In genomic region chr10:27448926-27449325, GRCh38 we compare ENCODE assay signal across 14 cellular contexts. TPM values are rescaled to one million over a fixed set of nuclear protein-coding genes. Genes with fewer than 3 reads are reported as not detected.
A peak's percentile ranks its signal among the peaks of the same experiment; 100 is the strongest.
DNase-seq lines count a peak whose midpoint lies in the region; ATAC-seq and TF ChIP-seq lines count a peak whose summit lies in the region.
"Had no signal": no experiment of that assay in that cellular context is flagged by ENCODE, and none has a peak within 500 bp of the region (broad histone marks: within the 10 kb centered on the region; RNA-seq: fewer than 3 reads in every experiment).

No MANE protein-coding gene starts in this region.

- in situ Hi-C loops in GM23248 (cut with MboI): no loop called here

- H3K4me1 ChIP-seq in GM23248 (ENCODE audit: insufficient read depth): peaks cover 6% of the 10 kb centered on the region; the same call in 1 of the 2 replicates
- no peaks in the 10 kb centered on the region for H3K4me1 ChIP-seq in trophoblast cell (ENCODE audit: control insufficient read depth in 1 of 2, insufficient read depth in 2 of 2, low read length in 2 of 2)
- no peaks in the 10 kb centered on the region for H3K4me1 ChIP-seq in mucosa of descending colon (ENCODE audit: low read depth)

- H3K79me2 ChIP-seq in GM23248 (ENCODE audit: insufficient read depth): no peaks in the 10 kb centered on the region
- H3K79me2 ChIP-seq in trophoblast cell (ENCODE audit: control insufficient read depth, insufficient read depth, low read length, poor library complexity): no peaks in the 10 kb centered on the region

- DNase-seq in GM23248 (peak; percentile 82), NB4 (ENCODE audit: low read depth) (peak; percentile 52), choroid plexus epithelial cell (ENCODE audit: low read depth) (peak; percentile 28), trophoblast cell (peak; percentile 52 to 69), D341Med (ENCODE audit: low spot score) (no peak), NCI-H1048 (lab: John Stamatoyannopoulos, UW) (no peak), mucosa of descending colon (no peak)
- no peak for DNase-seq in naive thymus-derived CD8-positive, alpha-beta T cell
- DNase-seq: activated CD4-positive, alpha-beta T cell treated with anti-CD3 and anti-CD28 coated beads, Interleukin-2, amount 10 ng/mL, durations not matched to agents 24 days and 14 days; activated gamma-delta T cell; dorsolateral prefrontal cortex; NCI-H2081 treated with DMSO at 0.1 percent for 48 hours had no signal

- H3K9me3 Mint-ChIP-seq in naive thymus-derived CD8-positive, alpha-beta T cell: no peaks in the 10 kb centered on the region
- H3K9me3 Mint-ChIP-seq: natural killer cell treated with Interleukin-12 subunit alpha and Interleukin-12 subunit beta and Interleukin-15 and Interleukin-18, amount 100 ng/mL, for 72 hours had no signal

- H4K8ac ChIP-seq in trophoblast cell (ENCODE audit: low read depth, low read length): no peak overlapping the region

- 70 to 73% methylated on average over 2 of the region's 2 CpGs for whole genome bisulfite sequencing in GM23248 (ENCODE audit: low coverage in 1 of 2, low lambda C conversion rate in 2 of 2, missing lambda C conversion rate in 2 of 2), 2 experiments
- no CpG with 5 or more reads among the region's 2 CpGs for WGBS in trophoblast cell (ENCODE audit: extremely low coverage, insufficient coverage, insufficient read length)

- no peaks in the 10 kb centered on the region for H3K27me3 Mint-ChIP-seq in naive thymus-derived CD8-positive, alpha-beta T cell

- peaks cover 5 to 19% (median 14%) of the 10 kb centered on the region in 4 donors for H3K4me1 Mint-ChIP-seq in naive thymus-derived CD8-positive, alpha-beta T cell

- TF ChIP-seq POLR2A in NB4 (IDR thresholded peaks at IDR 0.05; ENCODE audit: extremely low read depth, insufficient read length): no peak

- H3K27ac ChIP-seq in GM23248: no peak overlapping the region
- no peak overlapping the region for H3K27ac ChIP-seq in trophoblast cell (ENCODE audit: low read depth, low read length)
- H3K27ac ChIP-seq: dorsolateral prefrontal cortex had no signal

- no peak overlapping the region for H3K18ac ChIP-seq in trophoblast cell (ENCODE audit: low read length)

- no peak overlapping the region for H2BK120ac ChIP-seq in trophoblast cell (ENCODE audit: insufficient read depth, low read length, poor library complexity)

- H3K23ac ChIP-seq in trophoblast cell (ENCODE audit: low read length): no peak overlapping the region

- H2AK5ac ChIP-seq in trophoblast cell (ENCODE audit: low read length): no peak overlapping the region

- no peaks in the 10 kb centered on the region for H3K9me3 ChIP-seq in GM23248 (ENCODE audit: low read depth)
- H3K9me3 ChIP-seq in trophoblast cell (ENCODE audit: insufficient read depth, low read depth, low read length): no peaks in the 10 kb centered on the region
- H3K9me3 ChIP-seq in mucosa of descending colon: no peaks in the 10 kb centered on the region

- H3K4me3 Mint-ChIP-seq in naive thymus-derived CD8-positive, alpha-beta T cell: no peak overlapping the region
- H3K4me3 Mint-ChIP-seq: activated CD4-positive, alpha-beta T cell treated with anti-CD3 and anti-CD28 coated beads, Interleukin-2, amount 10 ng/mL, durations not matched to agents 24 days and 14 days; natural killer cell treated with Interleukin-12 subunit alpha and Interleukin-12 subunit beta and Interleukin-15 and Interleukin-18, amount 100 ng/mL, for 72 hours had no signal

- H3K36me3 ChIP-seq in GM23248 (ENCODE audit: low read depth) (no peaks in the 10 kb centered on the region), trophoblast cell (ENCODE audit: control insufficient read depth in 1 of 2, insufficient read depth in 2 of 2, low read length in 2 of 2) (no peaks in the 10 kb centered on the region), mucosa of descending colon (ENCODE audit: low read depth) (no peaks in the 10 kb centered on the region)

- POLR2A ChIA-PET in naive thymus-derived CD8-positive, alpha-beta T cell (lab: Charles Lee): no interaction called here

- no peak overlapping the region for H3K14ac ChIP-seq in trophoblast cell (ENCODE audit: low read length)

- intact Hi-C loops in mucosa of descending colon (cut with DNase I, micrococcal nuclease): no loop called here

- TF ChIP-seq CTCF in NB4 (IDR thresholded peaks at IDR 0.05; ENCODE audit: low read depth, low read length) (no peak), choroid plexus epithelial cell (conservative IDR thresholded peaks at IDR 0.05; ENCODE audit: low read depth, low read length) (no peak), mucosa of descending colon (IDR thresholded peaks at IDR 0.05) (no peak)

- H4K12ac ChIP-seq in trophoblast cell (ENCODE audit: low read depth, low read length): no peak overlapping the region

- H3K79me1 ChIP-seq in trophoblast cell (ENCODE audit: low read length): no peaks in the 10 kb centered on the region

- H3K4ac ChIP-seq in trophoblast cell (ENCODE audit: low read depth, low read length): no peak overlapping the region

- H2BK12ac ChIP-seq in trophoblast cell (ENCODE audit: low read length): no peak overlapping the region

- no peak overlapping the region for H3K27ac Mint-ChIP-seq in naive thymus-derived CD8-positive, alpha-beta T cell
- H3K27ac Mint-ChIP-seq: activated CD4-positive, alpha-beta T cell treated with anti-CD3 and anti-CD28 coated beads, Interleukin-2, amount 10 ng/mL, durations not matched to agents 24 days and 14 days; natural killer cell treated with Interleukin-12 subunit alpha and Interleukin-12 subunit beta and Interleukin-15 and Interleukin-18, amount 100 ng/mL, for 72 hours had no signal

- ATAC-seq in naive thymus-derived CD8-positive, alpha-beta T cell: no peak
- no peak for ATAC-seq in mucosa of descending colon
- ATAC-seq: natural killer cell treated with Interleukin-12 subunit alpha and Interleukin-12 subunit beta and Interleukin-15 and Interleukin-18, amount 100 ng/mL, for 72 hours; Panc1 had no signal

- H3K27me3 ChIP-seq in GM23248 (replicated peaks; ENCODE audit: insufficient read depth): no peaks in the 10 kb centered on the region
- H3K27me3 ChIP-seq in trophoblast cell (ENCODE audit: insufficient read depth, low read length): no peaks in the 10 kb centered on the region
- H3K27me3 ChIP-seq: dorsolateral prefrontal cortex had no signal

- no peak overlapping the region for H3K4me2 ChIP-seq in GM23248 (ENCODE audit: unreplicated experiment)
- no peak overlapping the region for H3K4me2 ChIP-seq in trophoblast cell (ENCODE audit: low read length)

- no peak overlapping the region for H2AFZ ChIP-seq in GM23248
- H2AFZ ChIP-seq in trophoblast cell (ENCODE audit: insufficient read depth, low read length, poor library complexity): no peak overlapping the region

- no peaks in the 10 kb centered on the region for H3K36me3 Mint-ChIP-seq in naive thymus-derived CD8-positive, alpha-beta T cell
- H3K36me3 Mint-ChIP-seq: natural killer cell treated with Interleukin-12 subunit alpha and Interleukin-12 subunit beta and Interleukin-15 and Interleukin-18, amount 100 ng/mL, for 72 hours had no signal

- H2BK5ac ChIP-seq in trophoblast cell (ENCODE audit: low read depth, low read length, poor library complexity): no peak overlapping the region

- no peak overlapping the region for H3K4me3 ChIP-seq in GM23248
- no peak overlapping the region for H3K4me3 ChIP-seq in NB4 (ENCODE audit: low read depth, low read length)
- H3K4me3 ChIP-seq in choroid plexus epithelial cell (ENCODE audit: low read depth, low read length): no peak overlapping the region
- no peak overlapping the region for H3K4me3 ChIP-seq in trophoblast cell (ENCODE audit: low read depth, low read length)
- H3K4me3 ChIP-seq in mucosa of descending colon: no peak overlapping the region
- H3K4me3 ChIP-seq: dorsolateral prefrontal cortex had no signal

- no peaks in the 10 kb centered on the region for H3K9me2 ChIP-seq in GM23248 (ENCODE audit: insufficient read depth)

- no peaks in the 10 kb centered on the region for H4K20me1 ChIP-seq in GM23248 (ENCODE audit: insufficient read depth)

- no peaks in the 10 kb centered on the region for H3F3A ChIP-seq in GM23248 (ENCODE audit: insufficient read depth)

- H3K9ac ChIP-seq in GM23248 (no peak overlapping the region), trophoblast cell (ENCODE audit: low read length) (no peak overlapping the region)

- H4K91ac ChIP-seq in trophoblast cell (ENCODE audit: low read depth, low read length): no peak overlapping the region

RNA-seq across cellular contexts. Expression of gene RAB18, which starts 55.2 kb away (rescaled TPM):
- total RNA-seq in GM23248 (2014; rRNA removed; shearing (Covaris generic)): 55.3 and 57.7 TPM in 2 replicates
- polyA plus RNA-seq in GM23248 (2016; fragmentation: Nextera tagmentation; extraction: Ambion mirVana): 221 and 226 TPM in 2 replicates
- 75.5 and 75.8 TPM in 2 replicates for polyA plus RNA-seq in trophoblast cell (2013)
- total RNA-seq in naive thymus-derived CD8-positive, alpha-beta T cell: 10 to 100 TPM; 79.8 to 83.2 TPM
- 10 to 100 TPM; 65.4 to 82.4 (median 76.3) TPM for polyA plus RNA-seq in naive thymus-derived CD8-positive, alpha-beta T cell
- 100 to 1,000 TPM in 1 of 3 donors, 10 to 100 TPM in 2; 88.9 to 131 (median 98.9) TPM for total RNA-seq in mucosa of descending colon

Comparison
In these comparisons a context has a peak if more than half of its experiments do, and no peak if none do; other contexts are left out.
1. DNase-seq: peak in GM23248 (single experiment), NB4 (single experiment), choroid plexus epithelial cell (single experiment) and trophoblast cell (2 of 2); none in D341Med (single experiment), NCI-H1048 (single experiment), naive thymus-derived CD8-positive, alpha-beta T cell (0 of 10) and mucosa of descending colon (0 of 3).